ENCODE assay signal across 8 cellular contexts in the genomic region with DNA sequence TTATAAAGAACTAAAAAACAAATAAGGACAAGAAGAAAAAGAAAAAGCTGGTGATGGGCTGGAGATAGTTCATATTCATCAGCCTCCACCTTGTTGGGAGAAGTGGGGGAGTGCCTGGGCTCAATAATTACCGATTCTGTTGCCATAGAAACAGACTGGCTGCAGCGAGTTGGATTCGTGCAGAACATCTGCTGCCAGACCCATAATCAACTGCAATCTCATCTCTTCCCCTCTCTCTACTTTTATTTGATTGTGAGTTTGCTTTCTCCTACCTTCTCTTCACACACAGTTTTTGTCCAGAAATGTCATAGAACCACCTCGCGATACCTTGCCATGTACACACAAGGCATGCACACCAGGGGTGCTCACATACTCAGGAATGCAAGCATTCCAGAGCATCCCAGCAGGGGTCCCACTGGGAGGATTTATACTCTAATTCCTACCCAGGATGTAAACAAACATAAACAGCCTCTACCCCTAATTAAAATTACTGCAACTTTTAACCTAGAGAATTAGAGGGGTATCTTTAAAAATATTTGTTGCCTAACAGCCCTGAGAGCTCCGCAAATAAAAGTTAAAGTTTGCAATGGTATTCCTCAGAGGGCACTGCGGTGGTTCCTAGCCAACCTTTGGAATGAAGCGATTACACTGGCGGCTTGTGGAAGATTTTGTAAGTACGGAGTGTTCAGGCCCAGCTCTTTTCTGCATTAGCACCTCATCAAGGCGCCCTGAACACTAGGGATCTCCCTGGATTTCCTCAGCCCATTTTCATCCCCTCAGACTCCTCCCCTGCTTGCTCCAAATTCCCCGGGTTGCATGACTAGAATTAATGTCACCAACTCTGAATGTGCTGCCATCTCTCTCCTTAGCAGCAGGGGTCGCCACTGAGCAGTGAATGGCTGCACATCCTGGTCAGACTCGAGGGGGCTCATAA.
A peak's percentile ranks its signal among the peaks of the same experiment; 100 is the strongest.
DNase-seq lines count a peak whose midpoint lies in the region; ATAC-seq and TF ChIP-seq lines count a peak whose summit lies in the region.

No MANE protein-coding gene starts in this region.

- H3K9me3 ChIP-seq in Peyer's patch = no peaks in the 10 kb centered on the region

- DNase-seq in G401 (ENCODE audit: low spot score) (peak; percentile 76), HS-27A (ENCODE audit: low read depth) (peak; percentile 17), Peyer's patch (peak; percentile 58 to 83 (median 70)), foreskin keratinocyte (peak in 1 of 2 donors; percentile 22), omental fat pad (ENCODE audit: low spot score) (peak; percentile 65), type B pancreatic cell (ENCODE audit: extremely low spot score, unreplicated experiment) (no peak)
- peak; percentile 27 for DNase-seq in activated effector memory CD4-positive, alpha-beta T cell treated with Interleukin-2 at 50 U/mL for 16 hours

- TF ChIP-seq CTCF in Peyer's patch (IDR thresholded peaks at IDR 0.05) (peak; percentile 44 to 83 (median 70)), foreskin keratinocyte (conservative IDR thresholded peaks at IDR 0.05) (peak; percentile 77), omental fat pad (IDR thresholded peaks at IDR 0.05) (peak in 1 of 3 donors; percentile 41), type B pancreatic cell (conservative IDR thresholded peaks at IDR 0.05) (peak; percentile 85)

- H3K27ac ChIP-seq in Peyer's patch (no peak overlapping the region), foreskin keratinocyte (no peak overlapping the region)

- H3K27me3 ChIP-seq in Peyer's patch (no peaks in the 10 kb centered on the region), foreskin keratinocyte (peaks cover 24% of the 10 kb centered on the region)

- ATAC-seq in foreskin keratinocyte = peak; percentile 57
- no peak for ATAC-seq in omental fat pad (ENCODE audit: low FRiP score)
- no peak for ATAC-seq in HG03565 (IDR thresholded peaks at IDR 0.05; ENCODE audit: unreplicated experiment)

- H3K4me1 ChIP-seq in Peyer's patch = peaks cover 0 to 11% (median 0%) of the 10 kb centered on the region in 4 donors
- H3K4me1 ChIP-seq in foreskin keratinocyte = no peaks in the 10 kb centered on the region

- in situ Hi-C loops in G401 (cut with HindIII; ENCODE audit: low sequenced_read_pairs) = no loop called here

- no peaks in the 10 kb centered on the region for H3K36me3 Mint-ChIP-seq in type B pancreatic cell

- no peaks in the 10 kb centered on the region for H3K27me3 Mint-ChIP-seq in type B pancreatic cell

- no peak for TF ChIP-seq POLR2A in Peyer's patch (IDR thresholded peaks at IDR 0.05)

- no peak overlapping the region for H3K27ac Mint-ChIP-seq in type B pancreatic cell

- H3K9me3 Mint-ChIP-seq in type B pancreatic cell = no peaks in the 10 kb centered on the region

- H3K4me1 Mint-ChIP-seq in type B pancreatic cell (ENCODE audit: unreplicated experiment) = peaks cover 47% of the 10 kb centered on the region

- peak overlapping the region; percentile 69 for H3K4me3 Mint-ChIP-seq in type B pancreatic cell

- no peak overlapping the region for H3K4me3 ChIP-seq in Peyer's patch

- no peaks in the 10 kb centered on the region for H3K36me3 ChIP-seq in Peyer's patch
